9 cellular contexts compared by ENCODE assay signal in the genomic region with DNA sequence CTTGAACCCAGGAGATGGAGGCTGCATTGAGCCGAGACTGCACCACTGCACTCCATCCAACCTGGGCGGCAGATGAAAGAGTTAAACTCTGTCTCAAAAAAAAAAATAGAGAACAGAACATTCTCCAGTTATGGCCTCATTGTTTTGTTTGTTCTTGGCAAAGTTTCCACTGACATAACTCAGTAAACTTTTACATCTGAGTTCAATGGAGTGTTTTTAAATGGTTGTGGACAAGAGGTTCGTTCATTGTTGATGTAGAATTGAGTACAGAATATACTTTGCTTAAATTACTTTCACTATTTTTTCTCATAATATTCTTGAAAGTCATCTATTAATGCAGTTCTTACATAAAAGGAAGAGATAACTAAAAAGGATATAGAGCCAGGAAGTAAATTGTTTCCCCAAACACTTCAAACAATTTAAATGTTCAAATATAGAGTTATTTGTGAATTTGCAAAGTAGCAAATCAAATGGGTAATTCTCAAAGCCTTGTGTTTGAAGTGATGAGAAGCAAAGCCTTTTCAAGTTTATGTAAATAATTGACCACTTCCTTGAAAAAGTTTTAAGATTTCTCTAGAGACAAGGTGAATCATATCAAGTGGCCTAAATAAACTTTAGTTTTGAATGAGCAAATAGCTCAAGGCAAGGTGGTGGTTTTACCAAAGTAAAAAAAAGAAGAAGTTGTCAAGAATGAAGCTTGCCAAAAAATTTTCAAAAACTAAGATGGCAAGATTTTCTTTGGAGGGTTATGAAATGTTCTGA. TPM values are rescaled to one million over a fixed set of nuclear protein-coding genes. Genes with fewer than 3 reads are reported as not detected.
DNase-seq lines count a peak whose midpoint lies in the region; ATAC-seq and TF ChIP-seq lines count a peak whose summit lies in the region.
"Had no signal": no experiment of that assay in that cellular context is flagged by ENCODE, and none has a peak within 500 bp of the region (broad histone marks: within the 10 kb centered on the region; RNA-seq: fewer than 3 reads in every experiment).

No MANE protein-coding gene starts in this region.

- WGBS in right lobe of liver (ENCODE audit: insufficient coverage, low coverage, low lambda C conversion rate, missing lambda C conversion rate), result 57% methylated on average over 3 of the region's 3 CpGs

- intact Hi-C loops in Caco-2 (cut with micrococcal nuclease; ENCODE audit: unreplicated experiment), result no loop called here
- intact Hi-C loops in right lobe of liver (cut with DNase I), result loop anchor here in 1 of 2 donors (10.0 kb wide), 1 partner anchor 373 kb away; no protein-coding TSS in a partner anchor

- peak; percentile 64 for ATAC-seq in HG02870 (IDR thresholded peaks at IDR 0.05; ENCODE audit: unreplicated experiment)
- ATAC-seq in right lobe of liver, result peak in 3 of 4 donors; percentile 34 to 59 (median 39)
- no peak for ATAC-seq in HG02884 (IDR thresholded peaks at IDR 0.05; ENCODE audit: unreplicated experiment)
- no peak for ATAC-seq in GM19328 (IDR thresholded peaks at IDR 0.05; ENCODE audit: unreplicated experiment)

- H3K9me3 ChIP-seq in Caco-2, result 0 out of 2 replicates have a peak, but pooled peaks cover 3% of the 10 kb centered on the region
- H3K9me3 ChIP-seq in adipocyte (ENCODE audit: control insufficient read depth, low read length), result no peaks in the 10 kb centered on the region
- no peaks in the 10 kb centered on the region for H3K9me3 ChIP-seq in right lobe of liver

- no peak overlapping the region for H3K9ac ChIP-seq in adipocyte (ENCODE audit: low read length)

- H3K36me3 ChIP-seq in Caco-2 (ENCODE audit: control insufficient read depth, insufficient read depth, low read length) (no peaks in the 10 kb centered on the region), adipocyte (ENCODE audit: control insufficient read depth, insufficient read depth, low read length, severe bottlenecking) (no peaks in the 10 kb centered on the region), right lobe of liver (no peaks in the 10 kb centered on the region)

- POLR2A ChIA-PET in Caco-2 (lab: Charles Lee), result no interaction called here

- H3K4me1 Mint-ChIP-seq in Caco-2 (ENCODE audit: low read depth, unreplicated experiment), result no peaks in the 10 kb centered on the region

- no peaks in the 10 kb centered on the region for H3K27me3 Mint-ChIP-seq in Caco-2 (ENCODE audit: insufficient read depth, unreplicated experiment)

- H3K4me3 Mint-ChIP-seq in Caco-2 (ENCODE audit: unreplicated experiment), result no peak overlapping the region

- no TSS peak for BruUV-seq in Caco-2 (replicated peaks; lab: Mats Ljungman, UMichigan)

- H3K27me3 ChIP-seq in Caco-2 (replicated peaks; ENCODE audit: control insufficient read depth, insufficient read depth, low read length), result no peaks in the 10 kb centered on the region
- no peaks in the 10 kb centered on the region for H3K27me3 ChIP-seq in adipocyte (replicated peaks; ENCODE audit: control insufficient read depth, insufficient read depth, low read length)
- H3K27me3 ChIP-seq in right lobe of liver, result no peaks in the 10 kb centered on the region

- no peak for DNase-seq in Caco-2
- peak; percentile 80 for DNase-seq in adipocyte (ENCODE audit: low read depth)
- DNase-seq in right lobe of liver, result no peak
- no peak for DNase-seq in SIG-M5 (lab: John Stamatoyannopoulos, UW)
- no peak for DNase-seq in activated gamma-delta T cell treated with Interleukin-2 at 50 U/mL for 16 hours
- DNase-seq: NCI-H2107 had no signal

- H3K36me3 Mint-ChIP-seq in Caco-2 (ENCODE audit: insufficient read depth, unreplicated experiment), result no peaks in the 10 kb centered on the region

- H3K4me1 ChIP-seq in Caco-2 (peaks cover 6% of the 10 kb centered on the region; the same call in 1 of the 2 replicates), adipocyte (ENCODE audit: control insufficient read depth, insufficient read depth, low read length) (peaks cover 30% of the 10 kb centered on the region), right lobe of liver (peaks cover 0 to 17% (median 0%) of the 10 kb centered on the region in 4 donors)

- H3K27ac Mint-ChIP-seq in Caco-2 (ENCODE audit: unreplicated experiment), result peak overlapping the region; percentile 26

- peaks cover 31% of the 10 kb centered on the region for H3K9me3 Mint-ChIP-seq in Caco-2 (ENCODE audit: unreplicated experiment)

- CTCF ChIA-PET in Caco-2 (lab: Charles Lee), result no interaction called here

- no peak for TF ChIP-seq POLR2A in right lobe of liver (IDR thresholded peaks at IDR 0.05)

- no peak for TF ChIP-seq CTCF in Caco-2 (IDR thresholded peaks at IDR 0.05; ENCODE audit: insufficient read depth in 1 of 2, low read depth in 1 of 2, low read length in 1 of 2, severe bottlenecking in 1 of 2, unreplicated experiment in 1 of 2)
- TF ChIP-seq CTCF in right lobe of liver (IDR thresholded peaks at IDR 0.05), result no peak

- H3K4me3 ChIP-seq in Caco-2 (ENCODE audit: low read depth, low read length) (no peak overlapping the region), adipocyte (ENCODE audit: low read length) (peak overlapping the region; percentile 43), right lobe of liver (no peak overlapping the region)

- no peak overlapping the region for H3K27ac ChIP-seq in right lobe of liver

RNA-seq across cellular contexts. Expression of a gene that starts 42.4 kb away (rescaled TPM):
- 56.9 and 58.0 TPM in 2 replicates for total RNA-seq in Caco-2 (2022)
- total RNA-seq in right lobe of liver, result 10 to 100 TPM; 25.8 to 88.8 (median 37.4) TPM

Comparison
In these comparisons a context has a peak if more than half of its experiments do, and no peak if none do; other contexts are left out.
1. ATAC-seq: peak in HG02870 (single experiment) and right lobe of liver (3 of 4); none in HG02884 (single experiment) and GM19328 (single experiment).